ENCODE assay signal across 22 cellular contexts in genomic region chr3:28291577-28291976, GRCh38.
"Had no signal": no experiment of that assay in that cellular context is flagged by ENCODE, and none has a peak within 500 bp of the region (broad histone marks: within the 10 kb centered on the region; RNA-seq: fewer than 3 reads in every experiment).

No MANE protein-coding gene starts in this region.

- H3K9me3 ChIP-seq: colonic mucosa, SK-N-SH, stomach had no signal

- H3K4me3 ChIP-seq: colonic mucosa, lung, stomach had no signal

- H3K9ac ChIP-seq: SK-N-SH had no signal

- H3K27ac ChIP-seq: brain microvascular endothelial cell, colonic mucosa, stomach had no signal

- DNase-seq: activated CD4-positive, alpha-beta memory T cell treated with anti-CD3 and anti-CD28 coated beads, Interleukin-2, amount 10 ng/mL, durations not matched to agents 7 days and 5 days; activated CD4-positive, alpha-beta T cell treated with anti-CD3 and anti-CD28 coated beads for 4 hours; activated naive CD4-positive, alpha-beta T cell; aorta; brain microvascular endothelial cell; central memory CD4-positive, alpha-beta T cell; colonic mucosa; erythroblast; foreskin melanocyte; glutamatergic neuron; hippocampal formation; kidney; SK-N-SH; stimulated activated CD4-positive, alpha-beta T cell treated with anti-CD3 and anti-CD28 coated beads, Interleukin-12 subunit alpha, Interleukin-12 subunit beta, amount 100 ng/mL, for 4 hours; stimulated activated CD4-positive, alpha-beta T cell treated with anti-CD3 and anti-CD28 coated beads, Interleukin-1b, Interleukin-23, amount 100 ng/mL, for 48 hours; stomach; trophoblast cell had no signal

- H3K9me2 ChIP-seq: SK-N-SH had no signal

- H3K27ac Mint-ChIP-seq: activated CD4-positive, alpha-beta memory T cell treated with anti-CD3 and anti-CD28 coated beads, Interleukin-2, amount 10 ng/mL, durations not matched to agents 7 days and 5 days; mesothelial cell of epicardium; progenitor cell of endocrine pancreas; T-helper 2 cell treated with Interferon-gamma antibody and Interleukin-4, amounts not matched to agents 5 μg/mL and 100 μg/mL, for 36 hours had no signal

- H3K27me3 Mint-ChIP-seq: activated CD4-positive, alpha-beta memory T cell treated with anti-CD3 and anti-CD28 coated beads, Interleukin-2, amount 10 ng/mL, durations not matched to agents 7 days and 5 days; progenitor cell of endocrine pancreas had no signal

- H3K36me3 ChIP-seq: brain microvascular endothelial cell, colonic mucosa had no signal

- H3K4me2 ChIP-seq: SK-N-SH had no signal

- ATAC-seq: left lobe of liver had no signal

- H3K9me3 Mint-ChIP-seq: activated CD4-positive, alpha-beta memory T cell treated with anti-CD3 and anti-CD28 coated beads, Interleukin-2, amount 10 ng/mL, durations not matched to agents 7 days and 5 days had no signal

- H3K27me3 ChIP-seq: brain microvascular endothelial cell, colonic mucosa, stomach had no signal

- H3K4me1 ChIP-seq: colonic mucosa had no signal

- H3K4me3 Mint-ChIP-seq: activated CD4-positive, alpha-beta memory T cell treated with anti-CD3 and anti-CD28 coated beads, Interleukin-2, amount 10 ng/mL, durations not matched to agents 7 days and 5 days; mesothelial cell of epicardium; T-helper 2 cell treated with Interferon-gamma antibody and Interleukin-4, amounts not matched to agents 5 μg/mL and 100 μg/mL, for 36 hours had no signal
